ENCODE assay signal across 22 cellular contexts in genomic region chr17:31294231-31294630, GRCh38. TPM values are rescaled to one million over a fixed set of nuclear protein-coding genes. Genes with fewer than 3 reads are reported as not detected.
"Had no signal": no experiment of that assay in that cellular context is flagged by ENCODE, and none has a peak within 500 bp of the region (broad histone marks: within the 10 kb centered on the region; RNA-seq: fewer than 3 reads in every experiment).

No MANE protein-coding gene starts in this region.

- H3K27ac ChIP-seq: coronary artery, gastrocnemius medialis, left ventricle myocardium inferior, lower lobe of right lung, neutrophil, right atrium auricular region, suprapubic skin, tibial artery, upper lobe of left lung, uterus had no signal

- H3K4me1 ChIP-seq: gastrocnemius medialis, left ventricle myocardium inferior, lower lobe of right lung, right atrium auricular region, tibial artery, upper lobe of left lung, uterus had no signal

- H3K4me3 ChIP-seq: coronary artery, gastrocnemius medialis, left ventricle myocardium inferior, lower lobe of right lung, right atrium auricular region, suprapubic skin, tibial artery, upper lobe of left lung, uterus had no signal

- H3K36me3 ChIP-seq: gastrocnemius medialis, lower lobe of right lung, neutrophil, right atrium auricular region, suprapubic skin, tibial artery, uterus had no signal

- H3K9me3 ChIP-seq: gastrocnemius medialis, left ventricle myocardium inferior, lower lobe of right lung, neutrophil, right atrium auricular region, suprapubic skin, tibial artery, upper lobe of left lung, uterus had no signal

- DNase-seq: cerebellar nuclear complex; effector CD8-positive, alpha-beta T cell; gastrocnemius medialis; glutamatergic neuron; left cardiac atrium; left ventricle myocardium inferior; lower lobe of right lung; naive thymus-derived CD4-positive, alpha-beta T cell; nephron progenitor cell; posterior cingulate gyrus; small intestine; stimulated activated CD4-positive, alpha-beta T cell treated with anti-CD3 and anti-CD28 coated beads, Interleukin-12 subunit alpha, Interleukin-12 subunit beta, amount 100 ng/mL, for 4 hours; stimulated activated CD4-positive, alpha-beta T cell treated with anti-CD3 and anti-CD28 coated beads, Interleukin-2, amount 100 ng/mL, for 48 hours; stimulated activated naive CD4-positive, alpha-beta T cell treated with Interleukin-2 at 50 U/mL for 16 hours; tibial artery; upper lobe of left lung; uterus had no signal

- H3K27me3 ChIP-seq: gastrocnemius medialis, neutrophil, right atrium auricular region, suprapubic skin, tibial artery, upper lobe of left lung, uterus had no signal

RNA-seq across cellular contexts. Expression of gene OMG, which starts 2.8 kb away (rescaled TPM):
- total RNA-seq: esophagus mucosa, gastrocnemius medialis, suprapubic skin had no signal
